ENCODE assay signal across 21 cellular contexts in the genomic region with DNA sequence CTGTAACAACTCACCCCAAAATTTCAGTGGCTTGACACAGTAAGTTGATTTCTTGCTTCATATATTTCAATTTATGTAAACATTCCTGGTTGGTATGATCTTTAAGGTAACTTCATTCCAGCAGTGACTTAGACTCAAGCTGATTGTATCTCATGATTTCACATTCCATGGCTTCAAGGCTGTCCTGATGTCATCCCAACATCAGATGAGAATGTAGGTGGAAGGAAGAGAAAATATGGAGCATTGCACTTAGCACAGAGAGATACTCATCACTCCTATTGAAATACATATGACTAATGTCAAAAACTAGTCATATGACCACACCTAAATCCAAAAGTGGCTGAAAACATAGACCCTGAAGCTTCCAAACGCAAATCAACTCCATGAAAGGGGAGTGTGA.
DNase-seq lines count a peak whose midpoint lies in the region; TF ChIP-seq lines count a peak whose summit lies in the region.
"Had no signal": no experiment of that assay in that cellular context is flagged by ENCODE, and none has a peak within 500 bp of the region (broad histone marks: within the 10 kb centered on the region; RNA-seq: fewer than 3 reads in every experiment).

No MANE protein-coding gene starts in this region.

- H3K4me3 ChIP-seq in epithelial cell of esophagus (ENCODE audit: low read length) = no peak overlapping the region
- no peak overlapping the region for H3K4me3 ChIP-seq in smooth muscle cell
- H3K4me3 ChIP-seq in esophagus muscularis mucosa = no peak overlapping the region
- H3K4me3 ChIP-seq: A549; BLaER1 treated with 17β-estradiol and CSF1 and Interleukin-3, amounts not matched to agents 10 nM and 100 nM; HAP-1 had no signal

- H3K9me3 ChIP-seq in smooth muscle cell (replicated peaks; ENCODE audit: low read depth) = no peaks in the 10 kb centered on the region
- no peaks in the 10 kb centered on the region for H3K9me3 ChIP-seq in esophagus muscularis mucosa
- H3K9me3 ChIP-seq: A549; BE2C; BLaER1 treated with 17β-estradiol and CSF1 and Interleukin-3, amounts not matched to agents 10 nM and 100 nM; HAP-1 had no signal

- peak; percentile 32 for DNase-seq in EH (ENCODE audit: low read depth)
- peak; percentile 24 for DNase-seq in HT1080 (ENCODE audit: low read depth)
- peak; percentile 0 for DNase-seq in epithelial cell of esophagus (ENCODE audit: low read depth)
- DNase-seq in smooth muscle cell (lab: John Stamatoyannopoulos, UW; ENCODE audit: unreplicated experiment) = no peak
- no peak for DNase-seq in erythroblast (lab: John Stamatoyannopoulos, UW)
- no peak for DNase-seq in HUDEP-2 (lab: John Stamatoyannopoulos, UW; ENCODE audit: unreplicated experiment in 76 of 76)
- no peak for DNase-seq in esophagus muscularis mucosa (ENCODE audit: extremely low spot score)
- DNase-seq: 8988T; ACHN; AML-193; BE2C; CD4-positive, alpha-beta T cell; CD8-positive, alpha-beta memory T cell; DMS 273 treated with DMSO at 0.1 percent for 48 hours; DMS79; GF-D8; GOT3; HFFc6 had no signal

- H4K20me1 ChIP-seq in smooth muscle cell (ENCODE audit: low read depth) = no peaks in the 10 kb centered on the region
- H4K20me1 ChIP-seq: BLaER1 treated with 17β-estradiol and CSF1 and Interleukin-3, amounts not matched to agents 10 nM and 100 nM had no signal

- H3F3A ChIP-seq in smooth muscle cell (ENCODE audit: low read depth) = no peaks in the 10 kb centered on the region

- TF ChIP-seq CTCF in epithelial cell of esophagus (IDR thresholded peaks at IDR 0.05; ENCODE audit: insufficient read depth, low read depth, low read length, missing control alignments) = no peak
- TF ChIP-seq CTCF in smooth muscle cell (IDR thresholded peaks at IDR 0.05; ENCODE audit: borderline replicate concordance, insufficient read depth, poor library complexity, severe bottlenecking) = no peak
- no peak for TF ChIP-seq CTCF in esophagus muscularis mucosa (IDR thresholded peaks at IDR 0.05)

- 81% methylated on average over 1 of the region's 1 CpG for WGBS in smooth muscle cell (ENCODE audit: low lambda C conversion rate)
- 92% methylated on average over 1 of the region's 1 CpG for WGBS in esophagus muscularis mucosa

- H3K79me2 ChIP-seq in smooth muscle cell (ENCODE audit: low read depth) = no peaks in the 10 kb centered on the region

- no peak overlapping the region for H2AFZ ChIP-seq in smooth muscle cell (ENCODE audit: low read depth)

- TF ChIP-seq POLR2A in erythroblast (IDR thresholded peaks at IDR 0.05; ENCODE audit: low read length) (no peak), esophagus muscularis mucosa (IDR thresholded peaks at IDR 0.05; ENCODE audit: low read depth) (no peak)

- no peak for TF ChIP-seq EP300 in esophagus muscularis mucosa (IDR thresholded peaks at IDR 0.05)

- H3K36me3 ChIP-seq in smooth muscle cell (ENCODE audit: low read depth) (no peaks in the 10 kb centered on the region), esophagus muscularis mucosa (no peaks in the 10 kb centered on the region)
- H3K36me3 ChIP-seq: BE2C; BLaER1 treated with 17β-estradiol and CSF1 and Interleukin-3, amounts not matched to agents 10 nM and 100 nM; HAP-1 had no signal

- H3K9ac ChIP-seq in smooth muscle cell (ENCODE audit: low read depth) = no peak overlapping the region
- H3K9ac ChIP-seq: BLaER1 treated with 17β-estradiol and CSF1 and Interleukin-3, amounts not matched to agents 10 nM and 100 nM had no signal

- H3K27ac ChIP-seq in smooth muscle cell (ENCODE audit: low read depth) (peak overlapping the region; percentile 36), esophagus muscularis mucosa (replicated peaks in 1 of 4) (no peak overlapping the region)
- H3K27ac ChIP-seq: A549; BLaER1 treated with 17β-estradiol and CSF1 and Interleukin-3, amounts not matched to agents 10 nM and 100 nM had no signal

- intact Hi-C loops in esophagus muscularis mucosa (cut with DNase I) = no loop called here

- H3K4me1 ChIP-seq in smooth muscle cell (ENCODE audit: low read depth) (no peaks in the 10 kb centered on the region), esophagus muscularis mucosa (no peaks in the 10 kb centered on the region)
- H3K4me1 ChIP-seq: A549; BLaER1 treated with 17β-estradiol and CSF1 and Interleukin-3, amounts not matched to agents 10 nM and 100 nM; HAP-1 had no signal

- H3K4me2 ChIP-seq in smooth muscle cell = no peak overlapping the region
- H3K4me2 ChIP-seq: A549; BLaER1 treated with 17β-estradiol and CSF1 and Interleukin-3, amounts not matched to agents 10 nM and 100 nM had no signal

- H3K27me3 ChIP-seq in smooth muscle cell (ENCODE audit: low read depth) = no peaks in the 10 kb centered on the region
- no peaks in the 10 kb centered on the region for H3K27me3 ChIP-seq in esophagus muscularis mucosa
- H3K27me3 ChIP-seq: BE2C; BLaER1 treated with 17β-estradiol and CSF1 and Interleukin-3, amounts not matched to agents 10 nM and 100 nM had no signal

Comparison
In these comparisons a context has a peak if more than half of its experiments do, and no peak if none do; other contexts are left out.
1. DNase-seq: peak in EH (single experiment), HT1080 (single experiment) and epithelial cell of esophagus (single experiment); none in smooth muscle cell (single experiment), erythroblast (0 of 2), HUDEP-2 (0 of 76) and esophagus muscularis mucosa (single experiment).